1 cellular context compared by ENCODE assay signal in genomic region chr21:38733973-38734546, GRCh38.
A peak's percentile ranks its signal among the peaks of the same experiment; 100 is the strongest.
TF ChIP-seq lines count a peak whose summit lies in the region.

No MANE protein-coding gene starts in this region.

TF ChIP-seq in HepG2, 621 proteins besides CTCF, POLR2A, EP300 and RAD21 (continued from another document and continues in another):
- TF ChIP-seq USF2 (IDR thresholded peaks at IDR 0.05; ENCODE audit: low read depth, low read length), result no peak
- no peak for TF ChIP-seq USF2 (CRISPR knock-in tag; IDR thresholded peaks at IDR 0.05; ENCODE audit: borderline replicate concordance)
- peak; percentile 35; the same call in 1 of the 2 replicates for TF ChIP-seq ESRRA (CRISPR knock-in tag; IDR thresholded peaks at IDR 0.05; ENCODE audit: low read depth)
- TF ChIP-seq ZIK1 (CRISPR knock-in tag; IDR thresholded peaks at IDR 0.05; ENCODE audit: borderline replicate concordance, low read depth), result no peak
- TF ChIP-seq GPBP1L1 (CRISPR knock-in tag; IDR thresholded peaks at IDR 0.05), result no peak
- TF ChIP-seq FOXK1 (CRISPR knock-in tag; IDR thresholded peaks at IDR 0.05; ENCODE audit: borderline replicate concordance, low read depth), result 0 out of 2 replicates have a peak, but pooled peaks have one; percentile 15
- TF ChIP-seq REPIN1 (CRISPR knock-in tag; IDR thresholded peaks at IDR 0.05; ENCODE audit: borderline replicate concordance, low read depth), result no peak
- TF ChIP-seq BCL6 (CRISPR knock-in tag; IDR thresholded peaks at IDR 0.05), result 0 out of 2 replicates have a peak, but pooled peaks have one; percentile 21
- TF ChIP-seq ZNF839 (CRISPR knock-in tag; IDR thresholded peaks at IDR 0.05; ENCODE audit: borderline replicate concordance), result no peak
- TF ChIP-seq KLF12 (CRISPR knock-in tag; IDR thresholded peaks at IDR 0.05; ENCODE audit: borderline replicate concordance), result no peak
- no peak for TF ChIP-seq KIAA2018 (CRISPR knock-in tag; IDR thresholded peaks at IDR 0.05; ENCODE audit: borderline replicate concordance)
- TF ChIP-seq PREB (CRISPR knock-in tag; IDR thresholded peaks at IDR 0.05), result no peak
- peak; percentile 34; the same call in 1 of the 2 replicates for TF ChIP-seq MXD4 (CRISPR knock-in tag; IDR thresholded peaks at IDR 0.05)
- no peak for TF ChIP-seq ZNF691 (CRISPR knock-in tag; IDR thresholded peaks at IDR 0.05; ENCODE audit: borderline replicate concordance, low read depth)
- TF ChIP-seq BCL3 (CRISPR knock-in tag; IDR thresholded peaks at IDR 0.05), result no peak
- TF ChIP-seq ZNF235 (CRISPR knock-in tag; IDR thresholded peaks at IDR 0.05; ENCODE audit: borderline replicate concordance), result no peak
- no peak for TF ChIP-seq ZNF749 (CRISPR knock-in tag; IDR thresholded peaks at IDR 0.05; ENCODE audit: borderline replicate concordance)
- no peak for TF ChIP-seq ZNF775 (CRISPR knock-in tag; IDR thresholded peaks at IDR 0.05; ENCODE audit: borderline replicate concordance)
- no peak for TF ChIP-seq NPAS2 (CRISPR knock-in tag; IDR thresholded peaks at IDR 0.05; ENCODE audit: borderline replicate concordance)
- TF ChIP-seq ZNF331 (CRISPR knock-in tag; IDR thresholded peaks at IDR 0.05), result no peak
- peak; percentile 30; the same call in 1 of the 2 replicates for TF ChIP-seq HDAC1 (CRISPR knock-in tag; IDR thresholded peaks at IDR 0.05)
- TF ChIP-seq KMT2A (CRISPR knock-in tag; IDR thresholded peaks at IDR 0.05), result no peak
- TF ChIP-seq ZBED4 (CRISPR knock-in tag; IDR thresholded peaks at IDR 0.05; ENCODE audit: borderline replicate concordance), result no peak
- TF ChIP-seq STAT5B (CRISPR knock-in tag; IDR thresholded peaks at IDR 0.05), result no peak
- TF ChIP-seq ZNF33A (CRISPR knock-in tag; IDR thresholded peaks at IDR 0.05; ENCODE audit: borderline replicate concordance), result no peak
- TF ChIP-seq THAP9 (CRISPR knock-in tag; IDR thresholded peaks at IDR 0.05; ENCODE audit: borderline replicate concordance), result 0 out of 2 replicates have a peak, but pooled peaks have one; percentile 15
- TF ChIP-seq ZNF788 (CRISPR knock-in tag; IDR thresholded peaks at IDR 0.05; ENCODE audit: borderline replicate concordance), result no peak
- no peak for TF ChIP-seq ATAD3A (CRISPR knock-in tag; IDR thresholded peaks at IDR 0.05)
- no peak for TF ChIP-seq YEATS2 (CRISPR knock-in tag; IDR thresholded peaks at IDR 0.05; ENCODE audit: borderline replicate concordance)
- no peak for TF ChIP-seq ZNF556 (CRISPR knock-in tag; IDR thresholded peaks at IDR 0.05; ENCODE audit: borderline replicate concordance)
- no peak for TF ChIP-seq HNRNPH1 (optimal IDR thresholded peaks at IDR 0.05; ENCODE audit: low read depth, low read length)
- TF ChIP-seq KAT2B (IDR thresholded peaks at IDR 0.05; ENCODE audit: borderline replicate concordance, low read depth, low read length), result no peak
- TF ChIP-seq ZNF430 (CRISPR knock-in tag; IDR thresholded peaks at IDR 0.05), result peak; percentile 57; the same call in 1 of the 2 replicates
